ENCODE assay signal across 8 cellular contexts in the genomic region with DNA sequence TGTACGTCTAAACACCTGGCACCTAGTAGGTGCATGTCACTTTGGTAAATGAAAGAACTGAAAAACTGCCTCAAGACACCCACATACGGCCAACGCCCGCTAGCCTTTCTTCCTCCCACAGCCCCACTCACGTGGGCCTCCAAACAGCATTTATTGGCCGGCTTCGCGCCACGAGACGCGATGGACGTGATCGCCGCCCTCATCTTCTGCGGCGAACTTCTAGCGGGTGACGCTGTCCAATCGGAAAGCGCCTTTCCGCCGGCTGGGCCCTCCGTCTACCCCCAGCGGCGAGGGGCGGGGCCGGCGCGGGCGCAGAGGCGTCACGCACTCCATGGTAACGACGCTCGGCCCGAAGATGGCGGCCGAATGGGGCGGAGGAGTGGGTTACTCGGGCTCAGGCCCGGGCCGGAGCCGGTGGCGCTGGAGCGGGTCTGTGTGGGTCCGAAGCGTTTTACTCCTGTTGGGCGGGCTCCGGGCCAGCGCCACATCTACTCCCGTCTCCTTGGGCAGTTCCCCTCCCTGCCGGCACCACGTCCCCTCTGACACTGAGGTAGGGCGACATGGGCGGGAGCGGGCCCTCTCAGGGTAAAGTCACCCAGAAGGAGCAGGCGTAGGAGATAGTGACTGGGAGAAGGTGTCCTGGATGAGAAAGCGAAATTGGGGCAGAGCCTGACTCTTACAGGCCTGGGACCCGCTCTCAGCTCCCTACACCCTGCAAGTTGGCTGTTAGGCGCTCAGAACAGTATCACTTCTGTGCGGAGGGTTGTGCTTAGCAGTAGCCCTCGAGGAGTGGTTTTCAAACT. TPM values are rescaled to one million over a fixed set of nuclear protein-coding genes. Genes with fewer than 3 reads are reported as not detected.
DNase-seq lines count a peak whose midpoint lies in the region; ATAC-seq, FAIRE-seq and TF ChIP-seq lines count a peak whose summit lies in the region.

Gene LMLN, plus strand, starts transcription at position 327 of the 803 bp plus-strand sequence. Its CDS starts 29 bp downstream, at position 356.

- intact Hi-C loops in left ventricle myocardium superior (cut with micrococcal nuclease) (no loop called here), psoas muscle (cut with DNase I) (no loop called here)

- DNase-seq in NCI-H1694 treated with DMSO at 0.1 percent for 48 hours (lab: John Stamatoyannopoulos, UW), result peak; percentile 63
- peak; percentile 90 to 94 (median 93) for DNase-seq in T-helper 17 cell
- DNase-seq in left ventricle myocardium superior, result peak; percentile 97
- DNase-seq in psoas muscle, result peak; percentile 96 to 98
- peak; percentile 95 for DNase-seq in urothelium cell line (ENCODE audit: low spot score)

- H3K27ac Mint-ChIP-seq in T-helper 17 cell, result peak within 1 kb of the TSS; percentile 93

- no peaks in the 10 kb centered on the region for H3K27me3 Mint-ChIP-seq in T-helper 17 cell

- H3K9me3 ChIP-seq in T-helper 17 cell (ENCODE audit: control insufficient read depth, low read length, poor library complexity, severe bottlenecking) (no peaks in the 10 kb centered on the region), psoas muscle (no peaks in the 10 kb centered on the region)

- ATAC-seq in GM18499 (IDR thresholded peaks at IDR 0.05; ENCODE audit: insufficient read depth, unreplicated experiment) (peak; percentile 93), HG02938 (IDR thresholded peaks at IDR 0.05; ENCODE audit: unreplicated experiment) (peak; percentile 93), T-helper 17 cell (peak; percentile 95), left ventricle myocardium superior (peak; percentile 98), psoas muscle (peak; percentile 99)

- H3K27me3 ChIP-seq in psoas muscle (ENCODE audit: insufficient read depth in 3 of 3, low read length in 2 of 3), result no peaks in the 10 kb centered on the region

- H3K4me3 Mint-ChIP-seq in T-helper 17 cell, result peak within 1 kb of the TSS; percentile 91

- H3K27ac ChIP-seq in angular gyrus (ENCODE audit: low read depth, low read length), result peak within 1 kb of the TSS; percentile 31
- peak within 1 kb of the TSS; percentile 81 for H3K27ac ChIP-seq in psoas muscle

- no peak for TF ChIP-seq CTCF in psoas muscle (IDR thresholded peaks at IDR 0.05)

- no peaks in the 10 kb centered on the region for H3K36me3 Mint-ChIP-seq in T-helper 17 cell (ENCODE audit: low read depth)

- peaks cover 2 to 21% of the 10 kb centered on the region in 2 donors for H3K36me3 ChIP-seq in psoas muscle (ENCODE audit: insufficient read depth in 1 of 2, low read depth in 1 of 2)

- peak within 1 kb of the TSS; percentile 84 for H3K4me3 ChIP-seq in psoas muscle

- FAIRE-seq in urothelium cell line (lab: Jason Lieb, UNC), result peak; percentile 56

- 0% methylated on average over 57 to 62 of the region's 62 CpGs for WGBS in psoas muscle, 3 donors

- H3K4me1 ChIP-seq in psoas muscle, result peaks cover 16% of the 10 kb centered on the region

- H3K4me1 Mint-ChIP-seq in T-helper 17 cell, result peaks cover 35% of the 10 kb centered on the region

RNA-seq across cellular contexts. Expression of gene LMLN, which starts in this region (rescaled TPM):
- total RNA-seq in T-helper 17 cell, result 1 to 10 TPM; 3.2 to 4.4 TPM
- 8.8 TPM for total RNA-seq in left ventricle myocardium superior
- total RNA-seq in psoas muscle, result 1 to 10 TPM; 2.9 to 7.5 (median 5.0) TPM
- 1 to 10 TPM; 1.5 to 8.3 (median 2.6) TPM for polyA plus RNA-seq in psoas muscle

Comparison
In these comparisons a context has a peak if more than half of its experiments do, and no peak if none do; other contexts are left out.
1. Peak in every context shown above with its lines: DNase-seq, ATAC-seq, H3K4me3 ChIP-seq and H3K27ac ChIP-seq.